Comparison of ENCODE assay signal across 14 cellular contexts in the genomic region with DNA sequence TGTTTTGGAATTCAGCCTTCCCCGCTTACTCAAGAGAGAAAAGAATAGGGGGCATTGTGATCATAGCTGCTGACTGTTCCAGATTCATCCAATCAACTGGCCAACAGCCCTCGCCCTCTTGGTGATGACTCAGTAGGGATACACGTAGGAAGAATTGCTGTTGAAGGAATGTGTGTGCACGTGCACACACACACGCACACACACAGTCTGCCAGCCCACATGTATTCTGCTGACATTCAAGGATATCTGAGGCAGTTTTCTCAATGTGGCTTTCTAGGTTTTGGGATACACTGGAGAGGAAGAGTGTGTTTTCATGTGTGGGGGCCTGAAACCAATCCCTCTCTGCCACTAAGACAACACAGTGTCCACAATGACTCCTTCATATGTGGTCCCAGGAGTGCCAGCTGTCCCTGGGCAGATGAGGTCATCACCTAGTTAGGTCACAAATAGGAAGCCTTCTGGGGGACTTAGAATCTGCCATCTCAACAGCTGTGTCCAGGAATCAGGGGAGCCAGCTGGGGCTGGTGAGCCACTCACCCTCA.
A peak's percentile ranks its signal among the peaks of the same experiment; 100 is the strongest.
DNase-seq lines count a peak whose midpoint lies in the region; ATAC-seq and TF ChIP-seq lines count a peak whose summit lies in the region.
"Had no signal": no experiment of that assay in that cellular context is flagged by ENCODE, and none has a peak within 500 bp of the region (broad histone marks: within the 10 kb centered on the region; RNA-seq: fewer than 3 reads in every experiment).

No MANE protein-coding gene starts in this region.

- no peak overlapping the region for H3K27ac ChIP-seq in left lung
- H3K27ac ChIP-seq: ovary, uterus had no signal

- ATAC-seq in left lung (no peak), HG03520 (IDR thresholded peaks at IDR 0.05; ENCODE audit: unreplicated experiment) (no peak), GM18868 (IDR thresholded peaks at IDR 0.05; ENCODE audit: unreplicated experiment) (no peak)
- ATAC-seq: K562 had no signal

- H3K9me3 ChIP-seq in left lung = no peaks in the 10 kb centered on the region
- H3K9me3 ChIP-seq: ovary, uterus had no signal

- peak; percentile 81 for DNase-seq in DMS 273 (lab: John Stamatoyannopoulos, UW; ENCODE audit: unreplicated experiment)
- DNase-seq in RPMI7951 (ENCODE audit: low read depth) = peak; percentile 97
- DNase-seq in fibroblast of gingiva (ENCODE audit: low read depth) = peak; percentile 82
- peak; percentile 69 for DNase-seq in pons (ENCODE audit: low spot score)
- DNase-seq in left lung = no peak
- DNase-seq in stimulated activated naive CD4-positive, alpha-beta T cell (lab: John Stamatoyannopoulos, UW) = no peak
- DNase-seq: activated CD4-positive, alpha-beta T cell treated with anti-CD3 and anti-CD28 coated beads, Interleukin-2, amount 50 U/mL, for 48 hours; activated naive CD8-positive, alpha-beta T cell treated with anti-CD3 and anti-CD28 coated beads, Interleukin-2, amount 10 ng/mL, durations not matched to agents 7 days and 5 days; COR-L47; ovary; uterus had no signal

- no peak overlapping the region for H3K4me3 ChIP-seq in left lung
- H3K4me3 ChIP-seq: K562, ovary, uterus had no signal

- no peaks in the 10 kb centered on the region for H3K36me3 ChIP-seq in left lung
- H3K36me3 ChIP-seq: ovary, uterus had no signal

- no peak for TF ChIP-seq CTCF in left lung (IDR thresholded peaks at IDR 0.05)

- H3K27me3 ChIP-seq in left lung = no peaks in the 10 kb centered on the region
- H3K27me3 ChIP-seq: ovary, uterus had no signal

- intact Hi-C loops in left lung (cut with DNase I) = no loop called here

- H3K4me1 ChIP-seq in left lung = no peaks in the 10 kb centered on the region
- H3K4me1 ChIP-seq: uterus had no signal

Comparison
In these comparisons a context has a peak if more than half of its experiments do, and no peak if none do; other contexts are left out.
1. DNase-seq: peak in DMS 273 (single experiment), RPMI7951 (single experiment), fibroblast of gingiva (single experiment) and pons (single experiment); none in left lung (0 of 2) and stimulated activated naive CD4-positive, alpha-beta T cell (0 of 6).